In the genomic region with DNA sequence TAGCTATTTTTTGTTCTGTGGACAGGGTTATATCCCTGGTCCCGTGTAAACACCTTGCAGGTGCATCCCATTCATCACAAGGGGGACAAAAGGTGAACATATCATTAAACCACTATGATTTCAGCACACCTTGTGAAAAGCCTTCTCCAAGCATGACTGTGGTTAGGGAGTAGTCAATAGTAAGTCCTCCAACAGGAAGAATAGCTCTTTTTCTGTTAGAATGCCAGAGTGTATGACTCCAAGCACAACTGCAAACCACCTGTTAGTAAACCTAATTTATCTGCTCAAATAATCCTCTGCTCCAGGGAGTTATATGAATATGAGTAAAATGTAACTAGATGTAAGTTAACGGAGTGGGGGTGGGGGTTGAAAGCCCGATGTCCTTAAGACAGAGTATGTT, we compare ENCODE assay signal across 26 cellular contexts.
DNase-seq lines count a peak whose midpoint lies in the region; ATAC-seq and TF ChIP-seq lines count a peak whose summit lies in the region.
"Had no signal": no experiment of that assay in that cellular context is flagged by ENCODE, and none has a peak within 500 bp of the region (broad histone marks: within the 10 kb centered on the region; RNA-seq: fewer than 3 reads in every experiment).

No MANE protein-coding gene starts in this region.

- no peak overlapping the region for H3K27ac ChIP-seq in mammary epithelial cell (ENCODE audit: insufficient read depth, low read depth, low read length)
- H3K27ac ChIP-seq in breast epithelium, result peak overlapping the region in 1 of 2 donors; percentile 34
- peak overlapping the region; percentile 28 for H3K27ac ChIP-seq in skeletal muscle tissue (ENCODE audit: low read depth, low read length)
- H3K27ac ChIP-seq: body of pancreas, colonic mucosa, tibial artery had no signal

- H3K27me3 ChIP-seq in mammary epithelial cell (ENCODE audit: insufficient read depth, low read length) (no peaks in the 10 kb centered on the region), breast epithelium (no peaks in the 10 kb centered on the region), skeletal muscle tissue (ENCODE audit: control insufficient read depth in 3 of 3, insufficient read depth in 3 of 3, low read length in 3 of 3) (no peaks in the 10 kb centered on the region)
- H3K27me3 ChIP-seq: body of pancreas, colonic mucosa, tibial artery had no signal

- H3K9ac ChIP-seq in mammary epithelial cell (ENCODE audit: insufficient read depth, low read length) (no peak overlapping the region), skeletal muscle tissue (ENCODE audit: low read depth in 1 of 3, low read length in 3 of 3) (no peak overlapping the region)

- H3K4me3 ChIP-seq in mammary epithelial cell (replicated peaks in 1 of 3; ENCODE audit: insufficient read depth in 1 of 3, low read depth in 2 of 3, low read length in 3 of 3) (no peak overlapping the region), breast epithelium (no peak overlapping the region), skeletal muscle tissue (ENCODE audit: low read length in 3 of 3) (no peak overlapping the region)
- H3K4me3 ChIP-seq: body of pancreas, colonic mucosa, tibial artery had no signal

- no peak for TF ChIP-seq POLR2A in breast epithelium (IDR thresholded peaks at IDR 0.05)

- CTCF ChIA-PET in mammary epithelial cell (lab: Charles Lee; ENCODE audit: low non-redundant PET), result no interaction called here

- in situ Hi-C loops in mammary epithelial cell (cut with MboI; ENCODE audit: low sequenced_read_pairs in 2 of 2), result no loop called here

- H4K20me1 ChIP-seq in mammary epithelial cell (ENCODE audit: insufficient read depth, low read length), result no peaks in the 10 kb centered on the region

- H3K9me3 ChIP-seq in mammary epithelial cell (replicated peaks; ENCODE audit: insufficient read depth, low read length) (no peaks in the 10 kb centered on the region), breast epithelium (no peaks in the 10 kb centered on the region), skeletal muscle tissue (ENCODE audit: control insufficient read depth in 3 of 3, low read length in 3 of 3) (no peaks in the 10 kb centered on the region)
- H3K9me3 ChIP-seq: body of pancreas, colonic mucosa, tibial artery had no signal

- no peak overlapping the region for H3K4me2 ChIP-seq in mammary epithelial cell (ENCODE audit: insufficient read depth, low read depth, low read length)

- no peak overlapping the region for H2AFZ ChIP-seq in mammary epithelial cell (ENCODE audit: low read depth, low read length)

- intact Hi-C loops in mammary epithelial cell (cut with micrococcal nuclease), result no loop called here
- intact Hi-C loops in breast epithelium (cut with DNase I; ENCODE audit: low total_unique reads), result no loop called here

- no TSS peak for BruUV-seq in mammary epithelial cell (replicated peaks; lab: Mats Ljungman, UMichigan)

- no peaks in the 10 kb centered on the region for H3K4me1 ChIP-seq in mammary epithelial cell (ENCODE audit: insufficient read depth, low read length)
- no peaks in the 10 kb centered on the region for H3K4me1 ChIP-seq in breast epithelium
- H3K4me1 ChIP-seq in skeletal muscle tissue (ENCODE audit: control insufficient read depth in 3 of 3, insufficient read depth in 3 of 3, low read length in 3 of 3), result peaks cover 0 to 3% (median 2%) of the 10 kb centered on the region in 3 donors
- H3K4me1 ChIP-seq: body of pancreas, colonic mucosa, tibial artery had no signal

- no peak for TF ChIP-seq CTCF in mammary epithelial cell (conservative IDR thresholded peaks at IDR 0.05 in 1 of 2, IDR thresholded peaks at IDR 0.05 in 1 of 2; ENCODE audit: extremely low read depth in 1 of 2, insufficient read depth in 1 of 2, low read depth in 1 of 2, low read length in 2 of 2)
- TF ChIP-seq CTCF in breast epithelium (IDR thresholded peaks at IDR 0.05), result no peak

- no peaks in the 10 kb centered on the region for H3K36me3 ChIP-seq in mammary epithelial cell (ENCODE audit: insufficient read depth, low read length)
- H3K36me3 ChIP-seq in breast epithelium, result no peaks in the 10 kb centered on the region
- H3K36me3 ChIP-seq in skeletal muscle tissue (ENCODE audit: control insufficient read depth in 3 of 3, insufficient read depth in 3 of 3, low read length in 3 of 3), result peaks cover 0 to 2% (median 0%) of the 10 kb centered on the region in 3 donors
- H3K36me3 ChIP-seq: colonic mucosa, tibial artery had no signal

- peak; percentile 9 for DNase-seq in mammary epithelial cell
- no peak for DNase-seq in breast epithelium (ENCODE audit: low spot score in 2 of 2)
- DNase-seq in NCI-H2029 (lab: John Stamatoyannopoulos, UW), result peak; percentile 42
- peak; percentile 11 for DNase-seq in RPMI8226
- no peak for DNase-seq in NCI-H2171 treated with DMSO at 0.1 percent for 48 hours (lab: John Stamatoyannopoulos, UW)
- no peak for DNase-seq in AML-193 (lab: John Stamatoyannopoulos, UW)
- DNase-seq: ACHN; activated CD4-positive, alpha-beta T cell treated with anti-CD3 and anti-CD28 coated beads for 4 hours; activated CD8-positive, alpha-beta memory T cell treated with anti-CD3 and anti-CD28 coated beads, Interleukin-2, amount 10 ng/mL, durations not matched to agents 7 days and 5 days; body of pancreas; CD4-positive, CD25-positive, alpha-beta regulatory T cell; colonic mucosa; endodermal cell; left colon; NCI-H1092 treated with DMSO at 0.1 percent for 48 hours; NCI-H510A; posterior cingulate gyrus; Right ventricle myocardium superior; stimulated activated CD4-positive, alpha-beta T cell treated with anti-CD3 and anti-CD28 coated beads, Interleukin-2, amount 100 ng/mL, for 24 hours; stimulated activated naive CD8-positive, alpha-beta T cell treated with anti-CD3 and anti-CD28 coated beads, Interleukin-15, Interleukin-2, amounts not matched to agents 100 U/mL and 50 U/mL, for 24 hours; T-helper 1 cell; tibial artery had no signal

- no peak for ATAC-seq in GM18502 (IDR thresholded peaks at IDR 0.05; ENCODE audit: poor library complexity, unreplicated experiment)
- ATAC-seq: activated CD8-positive, alpha-beta memory T cell treated with anti-CD3 and anti-CD28 coated beads, Interleukin-2, amount 10 ng/mL, durations not matched to agents 7 days and 5 days; activated T-helper 17 cell treated with anti-CD3 and anti-CD28 coated beads, Interleukin-2, amount 50 U/mL, for 72 hours; body of pancreas; left colon; natural killer cell treated with Interleukin-12 subunit alpha and Interleukin-12 subunit beta and Interleukin-15 and Interleukin-18, amount 100 ng/mL, for 72 hours; stimulated activated naive CD8-positive, alpha-beta T cell treated with anti-CD3 and anti-CD28 coated beads, Interleukin-15, Interleukin-2, amounts not matched to agents 100 U/mL and 50 U/mL, for 24 hours had no signal

- 64% methylated on average over 3 of the region's 3 CpGs for WGBS in mammary epithelial cell (ENCODE audit: low coverage, missing lambda C conversion rate)

- H3K79me2 ChIP-seq in mammary epithelial cell (ENCODE audit: insufficient read depth, low read length), result no peaks in the 10 kb centered on the region

- dilution Hi-C loops in mammary epithelial cell (cut with HindIII; ENCODE audit: low sequenced_read_pairs), result no loop called here

Comparison
In these comparisons a context has a peak if more than half of its experiments do, and no peak if none do; other contexts are left out.
1. DNase-seq: peak in mammary epithelial cell (single experiment), NCI-H2029 (single experiment) and RPMI8226 (single experiment); none in breast epithelium (0 of 2), NCI-H2171 treated with DMSO at 0.1 percent for 48 hours (single experiment) and AML-193 (0 of 2).